ENCODE assay signal across 18 cellular contexts in the genomic region with DNA sequence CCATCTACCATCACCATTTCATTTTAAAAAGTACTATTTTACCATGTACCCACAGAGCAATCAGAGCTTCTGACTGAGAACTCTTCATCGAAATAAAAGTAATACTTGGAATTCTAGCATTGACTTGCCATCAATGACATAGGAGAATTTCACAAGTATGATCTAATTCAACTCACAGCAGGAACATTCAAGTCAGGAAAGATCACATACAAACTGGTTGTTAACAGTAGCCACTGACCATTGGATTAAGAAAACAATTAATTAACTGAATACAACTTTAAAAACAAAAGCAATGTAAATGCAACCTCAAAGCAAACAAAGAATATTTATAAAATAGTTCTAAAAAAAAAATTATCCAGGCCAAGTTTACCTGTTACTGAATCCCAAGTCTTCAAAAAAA.
"Had no signal": no experiment of that assay in that cellular context is flagged by ENCODE, and none has a peak within 500 bp of the region (broad histone marks: within the 10 kb centered on the region; RNA-seq: fewer than 3 reads in every experiment).

No MANE protein-coding gene starts in this region.

- H3K4me1 ChIP-seq: breast epithelium had no signal

- H3K36me3 ChIP-seq: breast epithelium, gastroesophageal sphincter, pancreas, right atrium auricular region had no signal

- H3K27me3 Mint-ChIP-seq: effector memory CD8-positive, alpha-beta T cell; stimulated activated memory B cell treated with anti-CD40 and anti-IgM and Interleukin-4, amounts not matched to agents 10 μg/mL and 1 μg/mL and 100 μg/mL, for 72 hours had no signal

- DNase-seq: activated CD4-positive, alpha-beta T cell treated with anti-CD3 and anti-CD28 coated beads, Interleukin-2, amount 50 U/mL, for 48 hours; activated CD4-positive, CD25-positive, alpha-beta regulatory T cell treated with anti-CD3 and anti-CD28 coated beads, Interleukin-2, amount 50 U/mL, for 72 hours; activated effector memory CD4-positive, alpha-beta T cell treated with anti-CD3 and anti-CD28 coated beads, Interleukin-2, amount 50 U/mL, for 16 hours; activated T-cell treated with anti-CD3 and anti-CD28 coated beads, Interleukin-2, amount 50 U/mL, for 4 hours; amygdala; cortex of kidney; effector memory CD8-positive, alpha-beta T cell; erythroblast; kidney glomerular epithelial cell; pancreas; spleen; stimulated activated CD4-positive, alpha-beta T cell treated with anti-CD3 and anti-CD28 coated beads, Interleukin-1b, Interleukin-23, amount 100 ng/mL, for 48 hours; trophoblast cell had no signal

- H3K27me3 ChIP-seq: breast epithelium, gastroesophageal sphincter, pancreas, right atrium auricular region, spleen had no signal

- FAIRE-seq: pancreas had no signal

- H3K9me3 Mint-ChIP-seq: activated naive CD4-positive, alpha-beta T cell treated with anti-CD3 and anti-CD28 coated beads, Interleukin-2, amount 50 U/mL, for 72 hours; activated T-cell treated with anti-CD3 and anti-CD28 coated beads, Interleukin-2, amount 50 U/mL, for 4 hours; effector memory CD8-positive, alpha-beta T cell; stimulated activated memory B cell treated with anti-CD40 and anti-IgM and Interleukin-4, amounts not matched to agents 10 μg/mL and 1 μg/mL and 100 μg/mL, for 72 hours had no signal

- H3K9me3 ChIP-seq: breast epithelium, gastroesophageal sphincter, pancreas, right atrium auricular region, spleen had no signal

- H3K27ac ChIP-seq: breast epithelium, gastroesophageal sphincter, pancreas, right atrium auricular region, spleen had no signal

- H3K27ac Mint-ChIP-seq: activated naive CD4-positive, alpha-beta T cell treated with anti-CD3 and anti-CD28 coated beads, Interleukin-2, amount 50 U/mL, for 72 hours; stimulated activated memory B cell treated with anti-CD40 and anti-IgM and Interleukin-4, amounts not matched to agents 10 μg/mL and 1 μg/mL and 100 μg/mL, for 72 hours had no signal

- H3K4me3 Mint-ChIP-seq: activated T-cell treated with anti-CD3 and anti-CD28 coated beads, Interleukin-2, amount 50 U/mL, for 4 hours; stimulated activated memory B cell treated with anti-CD40 and anti-IgM and Interleukin-4, amounts not matched to agents 10 μg/mL and 1 μg/mL and 100 μg/mL, for 72 hours had no signal

- ATAC-seq: activated naive CD4-positive, alpha-beta T cell treated with anti-CD3 and anti-CD28 coated beads, Interleukin-2, amount 50 U/mL, for 72 hours; activated T-cell treated with anti-CD3 and anti-CD28 coated beads, Interleukin-2, amount 50 U/mL, for 4 hours; effector memory CD8-positive, alpha-beta T cell; gastroesophageal sphincter; pancreas; stimulated activated memory B cell treated with anti-CD40 and anti-IgM and Interleukin-4, amounts not matched to agents 10 μg/mL and 1 μg/mL and 100 μg/mL, for 72 hours had no signal

- H3K4me3 ChIP-seq: breast epithelium, gastroesophageal sphincter, pancreas, right atrium auricular region, spleen had no signal
